ENCODE assay signal across 20 cellular contexts in genomic region chr4:121740796-121741409, GRCh38. TPM values are rescaled to one million over a fixed set of nuclear protein-coding genes. Genes with fewer than 3 reads are reported as not detected.
A peak's percentile ranks its signal among the peaks of the same experiment; 100 is the strongest.
DNase-seq lines count a peak whose midpoint lies in the region; ATAC-seq, FAIRE-seq and TF ChIP-seq lines count a peak whose summit lies in the region.
"Had no signal": no experiment of that assay in that cellular context is flagged by ENCODE, and none has a peak within 500 bp of the region (broad histone marks: within the 10 kb centered on the region; RNA-seq: fewer than 3 reads in every experiment).

No MANE protein-coding gene starts in this region.

- no peaks in the 10 kb centered on the region for H3K4me1 ChIP-seq in HCT116 (ENCODE audit: control insufficient read depth in 1 of 2, insufficient read depth in 2 of 2, low read length in 2 of 2)
- no peaks in the 10 kb centered on the region for H3K4me1 ChIP-seq in GM12878 (ENCODE audit: control insufficient read depth, insufficient read depth, low read length)
- H3K4me1 ChIP-seq in trophoblast cell (ENCODE audit: control insufficient read depth in 1 of 2, insufficient read depth in 2 of 2, low read length in 2 of 2): peaks cover 5 to 6% of the 10 kb centered on the region in 2 experiments
- H3K4me1 ChIP-seq: Caco-2 had no signal

- H3K27ac ChIP-seq in HCT116 (ENCODE audit: low read depth, low read length): no peak overlapping the region
- H3K27ac ChIP-seq in GM12878 (ENCODE audit: control insufficient read depth, insufficient read depth): no peak overlapping the region
- no peak overlapping the region for H3K27ac ChIP-seq in trophoblast cell (ENCODE audit: low read depth, low read length)
- H3K27ac ChIP-seq in substantia nigra (ENCODE audit: low read depth, low read length, poor library complexity, severe bottlenecking): no peak overlapping the region

- no peak for FAIRE-seq in GM12878 (lab: Jason Lieb, UNC)
- FAIRE-seq: HTR-8/SVneo had no signal

- SMC1A ChIA-PET in GM12878 (lab: Charles Lee; ENCODE audit: uncharacterized antibody, unreplicated experiment): interaction anchor here (0.7 kb wide), 1 partner anchor 1175 kb away, joined by 4 read pairs; no protein-coding TSS in a partner anchor

- no peak for TF ChIP-seq CTCF in HCT116 (IDR thresholded peaks at IDR 0.05 in 2 of 3, conservative IDR thresholded peaks at IDR 0.05 in 1 of 3; ENCODE audit: borderline replicate concordance in 1 of 3, insufficient read depth in 1 of 3, low read depth in 2 of 3, low read length in 2 of 3)
- no peak for TF ChIP-seq CTCF in GM12878 (IDR thresholded peaks at IDR 0.05 in 2 of 3, conservative IDR thresholded peaks at IDR 0.05 in 1 of 3; ENCODE audit: control insufficient read depth in 2 of 3, extremely low read depth in 1 of 3, insufficient read depth in 1 of 3, low read depth in 3 of 3, low read length in 3 of 3)

- RAD21 ChIA-PET in HCT116 (lab: Charles Lee; ENCODE audit: low non-redundant PET in 1 of 2, low total read pairs in 2 of 2, uncharacterized antibody in 2 of 2, unreplicated experiment in 2 of 2): no interaction called here
- RAD21 ChIA-PET in GM12878 (lab: Charles Lee; ENCODE audit: unreplicated experiment): no interaction called here

- in situ Hi-C loops in GM12878 (cut with MboI): no loop called here

- H4K91ac ChIP-seq in trophoblast cell (ENCODE audit: low read depth, low read length): no peak overlapping the region

- H3K79me1 ChIP-seq in trophoblast cell (ENCODE audit: low read length): peaks cover 2% of the 10 kb centered on the region

- no peak overlapping the region for H3K14ac ChIP-seq in trophoblast cell (ENCODE audit: low read length)

- H4K8ac ChIP-seq in trophoblast cell (ENCODE audit: low read depth, low read length): peak overlapping the region; percentile 26

- no peak overlapping the region for H3K4me3 Mint-ChIP-seq in stimulated activated naive B cell treated with anti-CD40 and anti-IgM and Interleukin-4, amounts not matched to agents 10 μg/mL and 1 μg/mL and 100 μg/mL, for 72 hours
- H3K4me3 Mint-ChIP-seq: CD4-positive, CD25-positive, alpha-beta regulatory T cell had no signal

- H3K4ac ChIP-seq in trophoblast cell (ENCODE audit: low read depth, low read length): no peak overlapping the region

- H3K9me3 ChIP-seq in HCT116 (ENCODE audit: control insufficient read depth in 1 of 2, insufficient read depth in 1 of 2, low read depth in 1 of 2, low read length in 2 of 2) (no peaks in the 10 kb centered on the region), GM12878 (replicated peaks; ENCODE audit: control insufficient read depth, insufficient read depth, low read length) (no peaks in the 10 kb centered on the region), trophoblast cell (ENCODE audit: insufficient read depth, low read depth, low read length) (no peaks in the 10 kb centered on the region)
- H3K9me3 ChIP-seq: Caco-2 had no signal

- H3K23ac ChIP-seq in trophoblast cell (ENCODE audit: low read length): no peak overlapping the region

- H3K79me2 ChIP-seq in HCT116 (ENCODE audit: insufficient read depth, low read length) (no peaks in the 10 kb centered on the region), GM12878 (ENCODE audit: control insufficient read depth, insufficient read depth, low read length) (no peaks in the 10 kb centered on the region), trophoblast cell (ENCODE audit: control insufficient read depth, insufficient read depth, low read length, poor library complexity) (no peaks in the 10 kb centered on the region)

- peak overlapping the region; percentile 46 for H2BK12ac ChIP-seq in trophoblast cell (ENCODE audit: low read length)

- peak overlapping the region; percentile 15 for H2AFZ ChIP-seq in HCT116 (ENCODE audit: low read depth, low read length, poor library complexity, severe bottlenecking)
- H2AFZ ChIP-seq in GM12878 (ENCODE audit: control insufficient read depth, low read depth, low read length): no peak overlapping the region
- H2AFZ ChIP-seq in trophoblast cell (ENCODE audit: insufficient read depth, low read length, poor library complexity): no peak overlapping the region

- no peak for TF ChIP-seq POLR2A in HCT116 (IDR thresholded peaks at IDR 0.05; ENCODE audit: borderline replicate concordance, extremely low read depth, insufficient read depth, insufficient read length)
- no peak for TF ChIP-seq POLR2A in GM12878 (IDR thresholded peaks at IDR 0.05; ENCODE audit: low read depth, low read length)

- H3K4me3 ChIP-seq in HCT116 (replicated peaks in 1 of 2; ENCODE audit: low read depth in 1 of 2, low read length in 2 of 2) (no peak overlapping the region), GM12878 (no peak overlapping the region), trophoblast cell (ENCODE audit: low read depth, low read length) (no peak overlapping the region)

- intact Hi-C loops in HCT116 (cut with micrococcal nuclease) (no loop called here), GM12878 (cut with micrococcal nuclease; ENCODE audit: unreplicated experiment) (no loop called here)

- peak overlapping the region; percentile 20 for H2BK120ac ChIP-seq in trophoblast cell (ENCODE audit: insufficient read depth, low read length, poor library complexity)

- TF ChIP-seq EP300 in GM12878 (IDR thresholded peaks at IDR 0.05; ENCODE audit: borderline replicate concordance in 1 of 2, control insufficient read depth in 1 of 2, low read depth in 2 of 2, low read length in 2 of 2): no peak

- H3K36me3 ChIP-seq in HCT116 (ENCODE audit: control insufficient read depth in 1 of 2, insufficient read depth in 2 of 2, low read length in 2 of 2) (no peaks in the 10 kb centered on the region), GM12878 (ENCODE audit: control insufficient read depth in 2 of 2, insufficient read depth in 2 of 2, low read length in 1 of 2) (no peaks in the 10 kb centered on the region), trophoblast cell (ENCODE audit: control insufficient read depth in 1 of 2, insufficient read depth in 2 of 2, low read length in 2 of 2) (no peaks in the 10 kb centered on the region)

- no peaks in the 10 kb centered on the region for H3K36me3 Mint-ChIP-seq in stimulated activated naive B cell treated with anti-CD40 and anti-IgM and Interleukin-4, amounts not matched to agents 10 μg/mL and 1 μg/mL and 100 μg/mL, for 72 hours
- H3K36me3 Mint-ChIP-seq: CD4-positive, CD25-positive, alpha-beta regulatory T cell had no signal

- POLR2A ChIA-PET in HCT116 (lab: Charles Lee): no interaction called here
- POLR2A ChIA-PET in GM12878 (lab: Charles Lee): no interaction called here

- H3K9ac ChIP-seq in HCT116 (ENCODE audit: low read length): no peak overlapping the region
- H3K9ac ChIP-seq in GM12878 (ENCODE audit: control insufficient read depth, insufficient read depth, low read length): no peak overlapping the region
- H3K9ac ChIP-seq in trophoblast cell (ENCODE audit: low read length): no peak overlapping the region

- H3K4me1 Mint-ChIP-seq in stimulated activated naive B cell treated with anti-CD40 and anti-IgM and Interleukin-4, amounts not matched to agents 10 μg/mL and 1 μg/mL and 100 μg/mL, for 72 hours: no peaks in the 10 kb centered on the region
- H3K4me1 Mint-ChIP-seq: CD4-positive, CD25-positive, alpha-beta regulatory T cell had no signal

- H3K4me2 ChIP-seq in HCT116 (ENCODE audit: low read length) (no peak overlapping the region), GM12878 (ENCODE audit: control insufficient read depth, insufficient read depth) (no peak overlapping the region), trophoblast cell (ENCODE audit: low read length) (peak overlapping the region; percentile 4)

- peaks cover 20 to 21% of the 10 kb centered on the region in 2 donors for H3K27me3 Mint-ChIP-seq in stimulated activated naive B cell treated with anti-CD40 and anti-IgM and Interleukin-4, amounts not matched to agents 10 μg/mL and 1 μg/mL and 100 μg/mL, for 72 hours

- H3K9me3 Mint-ChIP-seq in stimulated activated naive B cell treated with anti-CD40 and anti-IgM and Interleukin-4, amounts not matched to agents 10 μg/mL and 1 μg/mL and 100 μg/mL, for 72 hours: peaks cover 0 to 3% of the 10 kb centered on the region in 2 donors

- CTCF ChIA-PET in HCT116 (lab: Charles Lee) (no interaction called here), GM12878 (lab: Yijun Ruan, JAX) (interaction anchor here (0.6 to 1.1 kb wide), 3 partner anchors 12 to 605 kb away, joined by 3 to 4 read pairs (median 3); partner anchors contain the start of gene EXOSC9)

- TF ChIP-seq RAD21 in HCT116 (IDR thresholded peaks at IDR 0.05; ENCODE audit: low read depth) (no peak), GM12878 (IDR thresholded peaks at IDR 0.05; ENCODE audit: insufficient read depth, low read depth, low read length) (no peak)

- no peaks in the 10 kb centered on the region for H3K27me3 ChIP-seq in HCT116 (ENCODE audit: insufficient read depth, low read length)
- no peaks in the 10 kb centered on the region for H3K27me3 ChIP-seq in GM12878 (replicated peaks in 1 of 2; ENCODE audit: control insufficient read depth in 2 of 2, insufficient read depth in 2 of 2, low read length in 1 of 2)
- no peaks in the 10 kb centered on the region for H3K27me3 ChIP-seq in trophoblast cell (ENCODE audit: insufficient read depth, low read length)

- no peaks in the 10 kb centered on the region for H3K9me2 ChIP-seq in HCT116 (ENCODE audit: insufficient read depth)

- DNase-seq in HCT116 (ENCODE audit: low read depth, low spot score) (no peak), GM12878 (ENCODE audit: low read depth, low spot score) (no peak), iPS-NIHi7 (ENCODE audit: extremely low spot score) (peak; percentile 39), trophoblast cell (peak; percentile 38 to 80), SIG-M5 treated with dmso at 0.1 percent for 504 hours (lab: John Stamatoyannopoulos, UW; ENCODE audit: unreplicated experiment) (no peak), substantia nigra (lab: John Stamatoyannopoulos, UW) (no peak)
- no peak for DNase-seq in stimulated activated naive B cell treated with anti-CD40 and anti-IgM and Interleukin-4, amounts not matched to agents 10 μg/mL and 1 μg/mL and 100 μg/mL, for 72 hours
- DNase-seq: Caco-2; CD4-positive, CD25-positive, alpha-beta regulatory T cell; MV-4-11; NCI-H1417; NCI-H1930; NCI-H2171 treated with DMSO at 0.1 percent for 48 hours; NCI-H510A; NCI-H774; PC-3; SW 1271 had no signal

- H2AK5ac ChIP-seq in trophoblast cell (ENCODE audit: low read length): no peak overlapping the region

- H4K12ac ChIP-seq in trophoblast cell (ENCODE audit: low read depth, low read length): no peak overlapping the region

- H4K20me1 ChIP-seq in HCT116 (ENCODE audit: insufficient read depth): no peaks in the 10 kb centered on the region
- no peaks in the 10 kb centered on the region; the same call in 1 of the 2 replicates for H4K20me1 ChIP-seq in GM12878 (ENCODE audit: control insufficient read depth, insufficient read depth)

- BruUV-seq in HCT116 (replicated peaks; lab: Mats Ljungman, UMichigan) (no TSS peak), GM12878 (replicated peaks; lab: Mats Ljungman, UMichigan) (no TSS peak)

- H3K27ac Mint-ChIP-seq in stimulated activated naive B cell treated with anti-CD40 and anti-IgM and Interleukin-4, amounts not matched to agents 10 μg/mL and 1 μg/mL and 100 μg/mL, for 72 hours: no peak overlapping the region
- H3K27ac Mint-ChIP-seq: CD4-positive, CD25-positive, alpha-beta regulatory T cell had no signal

- H3K18ac ChIP-seq in trophoblast cell (ENCODE audit: low read length): no peak overlapping the region

- no peak for ATAC-seq in HCT116
- ATAC-seq in GM12878: 0 out of 3 replicates have a peak, but pooled peaks have one; percentile 18
- no peak for ATAC-seq in GM18519 (IDR thresholded peaks at IDR 0.05; ENCODE audit: low FRiP score, unreplicated experiment)
- no peak for ATAC-seq in stimulated activated naive B cell treated with anti-CD40 and anti-IgM and Interleukin-4, amounts not matched to agents 10 μg/mL and 1 μg/mL and 100 μg/mL, for 72 hours (replicated peaks)
- ATAC-seq: PC-3 had no signal

- 60% methylated on average over 12 of the region's 12 CpGs for WGBS in GM12878 (ENCODE audit: insufficient coverage, insufficient replicate concordance, low lambda C conversion rate, missing lambda C conversion rate)
- WGBS in trophoblast cell (ENCODE audit: extremely low coverage, insufficient coverage, insufficient read length): no CpG with 5 or more reads among the region's 12 CpGs

- H2BK5ac ChIP-seq in trophoblast cell (ENCODE audit: low read depth, low read length, poor library complexity): no peak overlapping the region

RNA-seq across cellular contexts. Expression of gene SMIM43, which starts 24.1 kb away (rescaled TPM):
- total RNA-seq in HCT116 (2021; ENCODE audit: unreplicated experiment) (not detected), GM12878 (2014; rRNA removed) (not detected in 2 replicates), GM12878 (2014; rRNA removed; fragmentation: Illumina TruSeq; extraction: Trizol) (not detected in 2 replicates), GM12878 (2021) (not detected in 2 replicates)
- not detected in 2 replicates for polyA plus RNA-seq in HCT116 (2012)
- total RNA-seq in GM12878 (2013; cell fraction: nucleolus; rRNA removed): not detected in 2 replicates
- polyA plus RNA-seq in GM12878 (2011; ENCODE audit: low read depth): not detected
- polyA plus RNA-seq in GM12878 (2011; rRNA removed) (0.04 and 0.12 TPM in 2 replicates), GM12878 (2014; fragmentation: Illumina TruSeq; extraction: Trizol) (not detected in 2 replicates), GM12878 (2014; fragmentation: Nextera tagmentation; extraction: Ambion mirVana) (not detected), GM12878 (2014; rRNA removed) (not detected in 2 replicates), GM12878 (2016; fragmentation: Nextera tagmentation; extraction: Ambion mirVana) (not detected)
- polyA plus RNA-seq in GM12878 (2011; cell fraction: cytosol; rRNA removed): 0.12 and 0.13 TPM in 2 replicates
- polyA plus RNA-seq in GM12878 (2011; cell fraction: nucleus; rRNA removed): 0.16 and 0.27 TPM in 2 replicates
- polyA plus RNA-seq in GM12878 (2012): not detected in 2 replicates
- 0.07 TPM in 1 of 2 replicates, not detected in the other for polyA minus RNA-seq in GM12878 (2011; rRNA and poly(A)+ RNA removed)
- polyA minus RNA-seq in GM12878 (2011; cell fraction: cytosol; rRNA and poly(A)+ RNA removed): not detected in 2 replicates
- polyA minus RNA-seq in GM12878 (2011; cell fraction: nucleus; rRNA and poly(A)+ RNA removed): not detected in 2 replicates
- polyA plus RNA-seq in trophoblast cell (2013): 0.40 and 0.63 TPM in 2 replicates
- total RNA-seq: Caco-2; CD4-positive, CD25-positive, alpha-beta regulatory T cell; PC-3; SK-MEL-5 had no signal

RNA-seq across cellular contexts. Expression of gene ANXA5, which starts 44.1 kb away (rescaled TPM):
- total RNA-seq in HCT116 (2021; ENCODE audit: unreplicated experiment) (186 TPM), GM12878 (2014; rRNA removed) (101 and 122 TPM in 2 replicates), GM12878 (2014; rRNA removed; fragmentation: Illumina TruSeq; extraction: Trizol) (150 and 156 TPM in 2 replicates), GM12878 (2021) (102 and 108 TPM in 2 replicates)
- polyA plus RNA-seq in HCT116 (2012): 191 and 200 TPM in 2 replicates
- total RNA-seq in GM12878 (2013; cell fraction: nucleolus; rRNA removed): 49.2 and 54.5 TPM in 2 replicates
- 98.6 TPM for polyA plus RNA-seq in GM12878 (2011; ENCODE audit: low read depth)
- polyA plus RNA-seq in GM12878 (2011; rRNA removed) (166 and 189 TPM in 2 replicates), GM12878 (2014; fragmentation: Illumina TruSeq; extraction: Trizol) (172 and 208 TPM in 2 replicates), GM12878 (2014; fragmentation: Nextera tagmentation; extraction: Ambion mirVana) (100 to 1,000 TPM; 218 to 249 TPM), GM12878 (2014; rRNA removed) (97.2 and 120 TPM in 2 replicates), GM12878 (2016; fragmentation: Nextera tagmentation; extraction: Ambion mirVana) (100 to 1,000 TPM; 201 to 203 TPM)
- 121 and 124 TPM in 2 replicates for polyA plus RNA-seq in GM12878 (2011; cell fraction: cytosol; rRNA removed)
- polyA plus RNA-seq in GM12878 (2011; cell fraction: nucleus; rRNA removed): 106 and 126 TPM in 2 replicates
- polyA plus RNA-seq in GM12878 (2012): 94.2 and 108 TPM in 2 replicates
- 68.4 and 109 TPM in 2 replicates for polyA minus RNA-seq in GM12878 (2011; rRNA and poly(A)+ RNA removed)
- 80.8 and 85.0 TPM in 2 replicates for polyA minus RNA-seq in GM12878 (2011; cell fraction: cytosol; rRNA and poly(A)+ RNA removed)
- polyA minus RNA-seq in GM12878 (2011; cell fraction: nucleus; rRNA and poly(A)+ RNA removed): 26.1 and 35.2 TPM in 2 replicates
- polyA plus RNA-seq in trophoblast cell (2013): 470 and 474 TPM in 2 replicates

Comparison
In these comparisons a context has a peak if more than half of its experiments do, and no peak if none do; other contexts are left out.
1. DNase-seq: peak in iPS-NIHi7 (single experiment) and trophoblast cell (2 of 2); none in HCT116 (single experiment), GM12878 (single experiment), SIG-M5 treated with dmso at 0.1 percent for 504 hours (single experiment), stimulated activated naive B cell treated with anti-CD40 and anti-IgM and Interleukin-4, amounts not matched to agents 10 μg/mL and 1 μg/mL and 100 μg/mL, for 72 hours (single experiment) and substantia nigra (0 of 49).